22 cellular contexts compared by ENCODE assay signal in the genomic region with DNA sequence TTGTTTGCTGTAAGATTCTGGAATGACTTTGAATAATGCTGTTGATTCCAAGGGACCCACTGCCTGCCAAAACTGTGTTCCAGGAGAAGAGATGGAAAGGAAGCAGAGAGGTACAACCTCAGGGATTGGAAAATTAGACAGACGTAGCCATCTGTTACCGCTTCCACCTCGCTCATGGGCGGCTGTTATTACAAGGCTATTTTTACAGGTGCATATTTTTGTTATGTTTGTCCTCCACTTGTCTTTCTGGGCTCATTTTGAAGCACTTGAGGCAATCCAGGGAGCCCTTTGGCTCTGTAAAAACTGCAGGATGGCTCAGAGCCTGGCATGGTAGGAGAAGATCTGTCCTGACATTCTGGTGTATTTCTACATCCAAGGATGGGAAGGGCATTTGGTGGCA.
"Had no signal": no experiment of that assay in that cellular context is flagged by ENCODE, and none has a peak within 500 bp of the region (broad histone marks: within the 10 kb centered on the region; RNA-seq: fewer than 3 reads in every experiment).

No MANE protein-coding gene starts in this region.

- H3K27me3 ChIP-seq: MG63 had no signal

- H3K27ac ChIP-seq: RWPE1 had no signal

- H3K4me3 ChIP-seq: MG63 had no signal

- DNase-seq: IMR-90; Karpas-422; KG1; MG63; NCI-H1092; NCI-H1105 treated with DMSO at 0.1 percent for 48 hours; NCI-H1417 treated with DMSO at 0.1 percent for 48 hours; NCI-H146; NCI-H1694 treated with DMSO at 0.1 percent for 48 hours; NCI-H1930; NCI-H2081; NCI-H2107; NCI-H345; NCI-H524; NCI-H526 treated with DMSO at 0.1 percent for 48 hours; NCI-H748 treated with DMSO at 0.1 percent for 48 hours; NK-92 treated with Interleukin-12 subunit alpha and Interleukin-12 subunit beta, amount 100 ng/mL, for 24 hours; PC-3; SHP77; T-helper 1 cell had no signal

- H3K9me3 ChIP-seq: MG63 had no signal

- FAIRE-seq: HepG2 had no signal

- H3K36me3 ChIP-seq: MG63 had no signal
